In genomic region chr17:4789951-4790704, GRCh38 we compare ENCODE assay signal across 8 cellular contexts. TPM values are rescaled to one million over a fixed set of nuclear protein-coding genes. Genes with fewer than 3 reads are reported as not detected.
DNase-seq lines count a peak whose midpoint lies in the region; ATAC-seq, FAIRE-seq and TF ChIP-seq lines count a peak whose summit lies in the region.

No MANE protein-coding gene starts in this region.

- H3K4me1 Mint-ChIP-seq in WTC11 = peaks cover 33% of the 10 kb centered on the region

- peak overlapping the region; percentile 77 for H3K4me3 ChIP-seq in bronchial epithelial cell (ENCODE audit: low read depth, low read length)

- ATAC-seq in HG02938 (IDR thresholded peaks at IDR 0.05; ENCODE audit: unreplicated experiment) = peak; percentile 64
- peak; percentile 65 for ATAC-seq in WTC11

- H3K27ac Mint-ChIP-seq in WTC11 = no peak overlapping the region

- H3K4me3 Mint-ChIP-seq in WTC11 = peak overlapping the region; percentile 80

- H3K36me3 Mint-ChIP-seq in WTC11 = no peaks in the 10 kb centered on the region

- TF ChIP-seq CTCF in WTC11 (IDR thresholded peaks at IDR 0.05) = peak; percentile 20; the same call in 1 of the 2 replicates
- TF ChIP-seq CTCF in bronchial epithelial cell (IDR thresholded peaks at IDR 0.05; ENCODE audit: insufficient read depth, low read length, severe bottlenecking) = peak; percentile 84

- CTCF ChIA-PET in WTC11 (lab: Charles Lee) = interaction anchor here (0.6 to 3.2 kb wide), 32 partner anchors 9 to 150 kb away, joined by 3 to 27 read pairs (median 4); partner anchors contain the start of genes ARRB2, C17orf107, MED11 and PLD2

- no peaks in the 10 kb centered on the region for H3K36me3 ChIP-seq in bronchial epithelial cell (ENCODE audit: control insufficient read depth, insufficient read depth, low read length)

- peak; percentile 76 for DNase-seq in NK-92 treated with Interleukin-12 subunit alpha and Interleukin-12 subunit beta, amount 100 ng/mL, for 24 hours (lab: John Stamatoyannopoulos, UW)
- no peak for DNase-seq in NK-92 (lab: John Stamatoyannopoulos, UW; ENCODE audit: unreplicated experiment)
- peak; percentile 78 for DNase-seq in NCI-H2171 (lab: John Stamatoyannopoulos, UW)
- peak; percentile 71 for DNase-seq in WTC11 (ENCODE audit: low spot score)
- DNase-seq in bronchial epithelial cell (ENCODE audit: low read depth) = peak; percentile 98
- peak; percentile 98 for DNase-seq in islet precursor cell
- peak; percentile 57 to 72 for DNase-seq in stimulated activated CD4-positive, alpha-beta T cell treated with anti-CD3 and anti-CD28 coated beads, Interleukin-12 subunit alpha, Interleukin-12 subunit beta, amount 100 ng/mL, for 24 hours (ENCODE audit: low read depth in 2 of 2)

- FAIRE-seq in bronchial epithelial cell (lab: Jason Lieb, UNC) = peak; percentile 93

- POLR2A ChIA-PET in WTC11 (lab: Charles Lee) = interaction anchor here (0.9 to 1.9 kb wide), 2 partner anchors 16 to 69 kb away, joined by 3 to 12 read pairs; partner anchors contain the start of gene PLD2

- peaks cover 55% of the 10 kb centered on the region for H3K27me3 Mint-ChIP-seq in WTC11 (ENCODE audit: low read depth)

- H3K27me3 ChIP-seq in bronchial epithelial cell (ENCODE audit: control insufficient read depth, insufficient read depth, low read length) = peaks cover 3% of the 10 kb centered on the region

- no peaks in the 10 kb centered on the region for H3K9me3 Mint-ChIP-seq in WTC11

TF ChIP-seq in WTC11, 78 proteins besides CTCF, POLR2A, EP300 and RAD21 (continues in another document):
- TF ChIP-seq ATF2 (CRISPR knock-in tag; IDR thresholded peaks at IDR 0.05; ENCODE audit: borderline replicate concordance, low read depth) = no peak
- TF ChIP-seq ZNF232 (CRISPR knock-in tag; IDR thresholded peaks at IDR 0.05) = 0 out of 2 replicates have a peak, but pooled peaks have one; percentile 35
- TF ChIP-seq EMX1 (CRISPR knock-in tag; IDR thresholded peaks at IDR 0.05) = no peak
- peak; percentile 51; the same call in 1 of the 2 replicates for TF ChIP-seq FOXK1 (CRISPR knock-in tag; IDR thresholded peaks at IDR 0.05)
- 0 out of 2 replicates have a peak, but pooled peaks have one; percentile 75 for TF ChIP-seq E2F4 (CRISPR knock-in tag; IDR thresholded peaks at IDR 0.05; ENCODE audit: borderline replicate concordance, low read depth)
- TF ChIP-seq MYBL2 (CRISPR knock-in tag; IDR thresholded peaks at IDR 0.05) = peak; percentile 58; the same call in 1 of the 2 replicates
- 0 out of 2 replicates have a peak, but pooled peaks have one; percentile 38 for TF ChIP-seq MLX (CRISPR knock-in tag; IDR thresholded peaks at IDR 0.05)
- no peak for TF ChIP-seq PRRX2 (CRISPR knock-in tag; IDR thresholded peaks at IDR 0.05)
- TF ChIP-seq ERG (CRISPR knock-in tag; IDR thresholded peaks at IDR 0.05) = no peak
- peak; percentile 65; the same call in 1 of the 2 replicates for TF ChIP-seq ESRRA (CRISPR knock-in tag; IDR thresholded peaks at IDR 0.05; ENCODE audit: borderline replicate concordance)
- peak; percentile 59; the same call in 1 of the 2 replicates for TF ChIP-seq ZBTB43 (CRISPR knock-in tag; IDR thresholded peaks at IDR 0.05)
- TF ChIP-seq ZNF317 (CRISPR knock-in tag; IDR thresholded peaks at IDR 0.05; ENCODE audit: borderline replicate concordance, low read depth) = no peak
- TF ChIP-seq ZNF416 (CRISPR knock-in tag; IDR thresholded peaks at IDR 0.05) = 0 out of 2 replicates have a peak, but pooled peaks have one; percentile 25
- TF ChIP-seq ARID4B (CRISPR knock-in tag; IDR thresholded peaks at IDR 0.05; ENCODE audit: borderline replicate concordance) = no peak
- TF ChIP-seq ZNF263 (CRISPR knock-in tag; IDR thresholded peaks at IDR 0.05; ENCODE audit: low read depth) = 0 out of 2 replicates have a peak, but pooled peaks have one; percentile 35

RNA-seq across cellular contexts. Expression of gene GLTPD2, which starts 1.4 kb away (rescaled TPM):
- 0.41 to 0.44 TPM in 2 of 3 replicates, not detected in the other for total RNA-seq in WTC11 (2021)
- not detected in 2 replicates for total RNA-seq in bronchial epithelial cell

RNA-seq across cellular contexts. Expression of gene VMO1, which starts 4.0 kb away (rescaled TPM):
- total RNA-seq in WTC11 (2021) (1.2 to 2.1 TPM (median 1.7 TPM) in 3 replicates), bronchial epithelial cell (0.77 TPM in 1 of 2 replicates, not detected in the other)

RNA-seq across cellular contexts. Expression of gene PSMB6, which starts 5.8 kb away (rescaled TPM):
- 294 to 305 TPM (median 296 TPM) in 3 replicates for total RNA-seq in WTC11 (2021)
- total RNA-seq in bronchial epithelial cell = 144 and 157 TPM in 2 replicates

RNA-seq across cellular contexts. Expression of gene PLD2, which starts 16.8 kb away (rescaled TPM):
- 51.3 to 64.9 TPM (median 52.1 TPM) in 3 replicates for total RNA-seq in WTC11 (2021)
- 20.0 and 41.6 TPM in 2 replicates for total RNA-seq in bronchial epithelial cell
